In genomic region chr3:129429080-129429451, GRCh38 we compare ENCODE assay signal across 8 cellular contexts. TPM values are rescaled to one million over a fixed set of nuclear protein-coding genes. Genes with fewer than 3 reads are reported as not detected.
DNase-seq lines count a peak whose midpoint lies in the region; ATAC-seq, FAIRE-seq and TF ChIP-seq lines count a peak whose summit lies in the region.

No MANE protein-coding gene starts in this region.

- H3K27me3 Mint-ChIP-seq in HFFc6 (ENCODE audit: insufficient read depth): no peaks in the 10 kb centered on the region
- no peaks in the 10 kb centered on the region for H3K27me3 Mint-ChIP-seq in natural killer cell (ENCODE audit: low read depth in 2 of 2)

- peak overlapping the region; percentile 62 to 73 for H3K27ac ChIP-seq in A549

- POLR2A ChIA-PET in A549 (lab: Yijun Ruan, JAX): interaction anchor here (0.7 to 1.4 kb wide), 4 partner anchors 8 to 29 kb away, joined by 3 to 5 read pairs (median 4); partner anchors contain the start of genes IFT122 and MBD4

- H3K9me3 ChIP-seq in A549: no peaks in the 10 kb centered on the region

- H3K36me3 Mint-ChIP-seq in HFFc6 (ENCODE audit: low read depth) (peaks cover 26% of the 10 kb centered on the region), natural killer cell (no peaks in the 10 kb centered on the region)

- H3K27ac Mint-ChIP-seq in HFFc6 (0 out of 2 replicates have a peak overlapping the region, but pooled peaks have one; percentile 1), natural killer cell (peak overlapping the region; percentile 43 to 67)

- no peak for FAIRE-seq in A549 (lab: Jason Lieb, UNC)
- FAIRE-seq in RCC 7860 (lab: Jason Lieb, UNC): no peak

- no peak for TF ChIP-seq RAD21 in A549 (conservative IDR thresholded peaks at IDR 0.05 in 1 of 2, IDR thresholded peaks at IDR 0.05 in 1 of 2)

- intact Hi-C loops in natural killer cell (cut with micrococcal nuclease): no loop called here

- peak overlapping the region; percentile 92 for H3K4me2 ChIP-seq in A549

- DNase-seq in A549 (ENCODE audit: low read depth in 1 of 2, low spot score in 1 of 2) (no peak), HFFc6 (no peak), choroid plexus epithelial cell (ENCODE audit: low read depth) (peak; percentile 8), natural killer cell (no peak), omental fat pad (ENCODE audit: low spot score) (no peak), NAMALWA (ENCODE audit: low spot score) (no peak), RCC 7860 (ENCODE audit: low spot score) (no peak)

- peaks cover 25% of the 10 kb centered on the region for H3K4me1 ChIP-seq in A549

- ATAC-seq in A549: no peak; a peak in 1 of 6 replicates
- ATAC-seq in natural killer cell: no peak
- no peak for ATAC-seq in GM18873 (IDR thresholded peaks at IDR 0.05; ENCODE audit: low FRiP score, unreplicated experiment)
- ATAC-seq in omental fat pad (ENCODE audit: low FRiP score): no peak

- H3K4me3 ChIP-seq in A549 (no peak overlapping the region), choroid plexus epithelial cell (ENCODE audit: low read depth, low read length) (no peak overlapping the region)

- no peaks in the 10 kb centered on the region for H3K9me3 Mint-ChIP-seq in HFFc6
- H3K9me3 Mint-ChIP-seq in natural killer cell: no peaks in the 10 kb centered on the region

- 70% methylated on average over 3 of the region's 3 CpGs for WGBS in A549 (ENCODE audit: missing lambda C conversion rate)

- H3K4me3 Mint-ChIP-seq in HFFc6 (peak overlapping the region; percentile 93), natural killer cell (peak overlapping the region; percentile 43)

- no peak for TF ChIP-seq CTCF in A549 (IDR thresholded peaks at IDR 0.05)
- TF ChIP-seq CTCF in HFFc6 (IDR thresholded peaks at IDR 0.05): no peak
- TF ChIP-seq CTCF in choroid plexus epithelial cell (conservative IDR thresholded peaks at IDR 0.05; ENCODE audit: low read depth, low read length): no peak
- no peak for TF ChIP-seq CTCF in natural killer cell (IDR thresholded peaks at IDR 0.05)
- TF ChIP-seq CTCF in omental fat pad (IDR thresholded peaks at IDR 0.05): peak in 1 of 3 donors; percentile 13

- H3K4me1 Mint-ChIP-seq in HFFc6 (ENCODE audit: low read depth) (peaks cover 26% of the 10 kb centered on the region), natural killer cell (peaks cover 31 to 38% of the 10 kb centered on the region in 2 donors)

- CTCF ChIA-PET in A549 (lab: Yijun Ruan, JAX): interaction anchor here (1.5 to 4.1 kb wide), 4 partner anchors 18 to 199 kb away, joined by 3 to 16 read pairs (median 4); no protein-coding TSS in a partner anchor

- no peak for TF ChIP-seq POLR2A in A549 (IDR thresholded peaks at IDR 0.05; ENCODE audit: low read length)

- no peak for TF ChIP-seq EP300 in A549 (IDR thresholded peaks at IDR 0.05)

TF ChIP-seq in A549, 52 proteins besides CTCF, POLR2A, EP300 and RAD21:
- no peak for TF ChIP-seq POLR2AphosphoS2 (conservative IDR thresholded peaks at IDR 0.05; ENCODE audit: low read length)
- no peak for TF ChIP-seq ELK1 (IDR thresholded peaks at IDR 0.05; ENCODE audit: low read depth, low read length)
- no peak for TF ChIP-seq TFCP2L1 (CRISPR knock-in tag; IDR thresholded peaks at IDR 0.05)
- no peak for TF ChIP-seq FOSL2 (IDR thresholded peaks at IDR 0.05)
- TF ChIP-seq FOSL2 (CRISPR knock-in tag; IDR thresholded peaks at IDR 0.05): no peak
- TF ChIP-seq EHMT2 (IDR thresholded peaks at IDR 0.05; ENCODE audit: low read depth): no peak
- TF ChIP-seq MAFK (IDR thresholded peaks at IDR 0.05; ENCODE audit: partially characterized antibody): no peak
- TF ChIP-seq HOXB13 (CRISPR knock-in tag; IDR thresholded peaks at IDR 0.05; ENCODE audit: low read depth): no peak
- no peak for TF ChIP-seq ZSCAN20 (CRISPR knock-in tag; IDR thresholded peaks at IDR 0.05)
- TF ChIP-seq, protein P1, sequence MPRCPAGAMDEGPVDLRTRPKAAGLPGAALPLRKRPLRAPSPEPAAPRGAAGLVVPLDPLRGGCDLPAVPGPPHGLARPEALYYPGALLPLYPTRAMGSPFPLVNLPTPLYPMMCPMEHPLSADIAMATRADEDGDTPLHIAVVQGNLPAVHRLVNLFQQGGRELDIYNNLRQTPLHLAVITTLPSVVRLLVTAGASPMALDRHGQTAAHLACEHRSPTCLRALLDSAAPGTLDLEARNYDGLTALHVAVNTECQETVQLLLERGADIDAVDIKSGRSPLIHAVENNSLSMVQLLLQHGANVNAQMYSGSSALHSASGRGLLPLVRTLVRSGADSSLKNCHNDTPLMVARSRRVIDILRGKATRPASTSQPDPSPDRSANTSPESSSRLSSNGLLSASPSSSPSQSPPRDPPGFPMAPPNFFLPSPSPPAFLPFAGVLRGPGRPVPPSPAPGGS (IDR thresholded peaks at IDR 0.05): no peak
- no peak for TF ChIP-seq FOSB (CRISPR knock-in tag; IDR thresholded peaks at IDR 0.05)
- no peak for TF ChIP-seq KDM5A (IDR thresholded peaks at IDR 0.05)
- no peak for TF ChIP-seq ESRRA (IDR thresholded peaks at IDR 0.05; ENCODE audit: borderline replicate concordance, low read length)
- TF ChIP-seq PHF8 (IDR thresholded peaks at IDR 0.05; ENCODE audit: borderline replicate concordance, low read depth): no peak
- TF ChIP-seq, protein P2, sequence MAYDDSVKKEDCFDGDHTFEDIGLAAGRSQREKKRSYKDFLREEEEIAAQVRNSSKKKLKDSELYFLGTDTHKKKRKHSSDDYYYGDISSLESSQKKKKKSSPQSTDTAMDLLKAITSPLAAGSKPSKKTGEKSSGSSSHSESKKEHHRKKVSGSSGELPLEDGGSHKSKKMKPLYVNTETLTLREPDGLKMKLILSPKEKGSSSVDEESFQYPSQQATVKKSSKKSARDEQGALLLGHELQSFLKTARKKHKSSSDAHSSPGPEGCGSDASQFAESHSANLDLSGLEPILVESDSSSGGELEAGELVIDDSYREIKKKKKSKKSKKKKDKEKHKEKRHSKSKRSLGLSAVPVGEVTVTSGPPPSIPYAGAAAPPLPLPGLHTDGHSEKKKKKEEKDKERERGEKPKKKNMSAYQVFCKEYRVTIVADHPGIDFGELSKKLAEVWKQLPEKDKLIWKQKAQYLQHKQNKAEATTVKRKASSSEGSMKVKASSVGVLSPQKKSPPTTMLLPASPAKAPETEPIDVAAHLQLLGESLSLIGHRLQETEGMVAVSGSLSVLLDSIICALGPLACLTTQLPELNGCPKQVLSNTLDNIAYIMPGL (CRISPR knock-in tag; IDR thresholded peaks at IDR 0.05; ENCODE audit: borderline replicate concordance): no peak
- TF ChIP-seq, protein P3, sequence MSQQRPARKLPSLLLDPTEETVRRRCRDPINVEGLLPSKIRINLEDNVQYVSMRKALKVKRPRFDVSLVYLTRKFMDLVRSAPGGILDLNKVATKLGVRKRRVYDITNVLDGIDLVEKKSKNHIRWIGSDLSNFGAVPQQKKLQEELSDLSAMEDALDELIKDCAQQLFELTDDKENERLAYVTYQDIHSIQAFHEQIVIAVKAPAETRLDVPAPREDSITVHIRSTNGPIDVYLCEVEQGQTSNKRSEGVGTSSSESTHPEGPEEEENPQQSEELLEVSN (IDR thresholded peaks at IDR 0.05; ENCODE audit: borderline replicate concordance, low read depth): no peak
- no peak for TF ChIP-seq MYC (IDR thresholded peaks at IDR 0.05; ENCODE audit: borderline replicate concordance, low read length)
- no peak for TF ChIP-seq SMC3 (IDR thresholded peaks at IDR 0.05)

RNA-seq across cellular contexts. Expression of gene EFCAB12, which starts 0.6 kb away (rescaled TPM):
- polyA plus RNA-seq in A549 (2011; rRNA removed) (0.62 and 0.82 TPM in 2 replicates), A549 (2017; fragmentation: RNase III; extraction: RNeasy Plus Mini Kit Qiagen cat#74134 plus additional on column Dnase treatment) (0.81 to 1.4 TPM (median 1.1 TPM) in 3 replicates)
- 0.53 and 0.56 TPM in 2 replicates for polyA plus RNA-seq in A549 (2012; cell fraction: cytosol; rRNA removed)
- 2.4 and 2.8 TPM in 2 replicates for polyA plus RNA-seq in A549 (2012; cell fraction: nucleus; rRNA removed)
- polyA minus RNA-seq in A549 (2011; rRNA and poly(A)+ RNA removed): 1.2 and 1.7 TPM in 2 replicates
- total RNA-seq in HFFc6 (2021; fragmentation: NEBNext Ultra II Directional; extraction: Animal tissue kit (Norgen Biotek cat#: 25700)): under 1 TPM in 5 of 6 experiments, not detected in 1; 0.09 to 0.14 (median 0.12) TPM
- total RNA-seq in natural killer cell (1 to 10 TPM in 2 of 3 donors, under 1 TPM in 1; 0.94 to 3.3 (median 1.4) TPM), omental fat pad (1 to 10 TPM in 2 of 4 donors, under 1 TPM in 2; 0.24 to 2.8 (median 1.0) TPM)

RNA-seq across cellular contexts. Expression of gene MBD4, which starts 10.7 kb away (rescaled TPM):
- polyA plus RNA-seq in A549 (2011; rRNA removed): 38.2 and 49.7 TPM in 2 replicates
- polyA plus RNA-seq in A549 (2012; cell fraction: cytosol; rRNA removed): 12.4 and 13.5 TPM in 2 replicates
- 12.8 and 17.9 TPM in 2 replicates for polyA plus RNA-seq in A549 (2012; cell fraction: nucleus; rRNA removed)
- 26.4 to 32.7 TPM (median 31.4 TPM) in 3 replicates for polyA plus RNA-seq in A549 (2017; fragmentation: RNase III; extraction: RNeasy Plus Mini Kit Qiagen cat#74134 plus additional on column Dnase treatment)
- 8.2 and 9.5 TPM in 2 replicates for polyA minus RNA-seq in A549 (2011; rRNA and poly(A)+ RNA removed)
- total RNA-seq in HFFc6 (2021; fragmentation: NEBNext Ultra II Directional; extraction: Animal tissue kit (Norgen Biotek cat#: 25700)): 10 to 100 TPM; 18.7 to 25.7 (median 21.8) TPM
- 10 to 100 TPM; 46.4 to 55.6 (median 48.0) TPM for total RNA-seq in natural killer cell
- total RNA-seq in omental fat pad: 10 to 100 TPM; 15.6 to 29.3 (median 27.8) TPM

RNA-seq across cellular contexts. Expression of gene IFT122, which starts 11.0 kb away (rescaled TPM):
- 17.1 and 20.3 TPM in 2 replicates for polyA plus RNA-seq in A549 (2011; rRNA removed)
- 19.0 and 19.7 TPM in 2 replicates for polyA plus RNA-seq in A549 (2012; cell fraction: cytosol; rRNA removed)
- 78.1 and 111 TPM in 2 replicates for polyA plus RNA-seq in A549 (2012; cell fraction: nucleus; rRNA removed)
- 15.0 to 16.8 TPM (median 15.1 TPM) in 3 replicates for polyA plus RNA-seq in A549 (2017; fragmentation: RNase III; extraction: RNeasy Plus Mini Kit Qiagen cat#74134 plus additional on column Dnase treatment)
- 38.7 and 44.4 TPM in 2 replicates for polyA minus RNA-seq in A549 (2011; rRNA and poly(A)+ RNA removed)
- total RNA-seq in HFFc6 (2021; fragmentation: NEBNext Ultra II Directional; extraction: Animal tissue kit (Norgen Biotek cat#: 25700)): 10 to 100 TPM; 12.2 to 18.8 (median 18.2) TPM
- 10 to 100 TPM; 20.7 to 26.6 (median 23.9) TPM for total RNA-seq in natural killer cell
- 10 to 100 TPM; 19.6 to 62.9 (median 28.2) TPM for total RNA-seq in omental fat pad
